In the genomic region with DNA sequence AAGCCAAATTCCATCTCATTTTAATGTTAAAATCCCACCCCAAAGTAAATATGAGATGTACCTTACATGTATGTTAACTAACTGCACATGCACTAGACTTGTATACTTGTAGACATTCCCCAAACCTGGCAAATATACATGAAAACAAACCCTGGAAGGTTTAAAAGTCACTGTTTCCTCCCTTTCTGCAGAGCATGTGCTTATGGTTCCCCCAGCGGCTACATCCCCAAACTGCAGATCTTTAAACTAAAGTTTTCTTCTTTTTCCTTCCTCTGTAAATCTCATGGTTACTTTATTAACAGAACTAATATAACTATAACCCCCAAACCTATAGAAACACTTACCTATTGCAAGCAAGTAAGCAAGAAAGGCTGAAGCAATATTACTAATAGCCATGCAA, we compare ENCODE assay signal across 13 cellular contexts.
A peak's percentile ranks its signal among the peaks of the same experiment; 100 is the strongest.
DNase-seq lines count a peak whose midpoint lies in the region; ATAC-seq and TF ChIP-seq lines count a peak whose summit lies in the region.
"Had no signal": no experiment of that assay in that cellular context is flagged by ENCODE, and none has a peak within 500 bp of the region (broad histone marks: within the 10 kb centered on the region; RNA-seq: fewer than 3 reads in every experiment).

No MANE protein-coding gene starts in this region.

- BruUV-seq in OCI-LY7 (replicated peaks; lab: Mats Ljungman, UMichigan): no TSS peak

- H3K9me3 ChIP-seq in OCI-LY7 (ENCODE audit: low read length) (no peaks in the 10 kb centered on the region), lower lobe of right lung (no peaks in the 10 kb centered on the region)
- H3K9me3 ChIP-seq: neutrophil had no signal

- CTCF ChIA-PET in OCI-LY7 (lab: Charles Lee; ENCODE audit: unreplicated experiment): no interaction called here

- H3K36me3 ChIP-seq in OCI-LY7 (ENCODE audit: insufficient read depth, low read length) (no peaks in the 10 kb centered on the region), lower lobe of right lung (no peaks in the 10 kb centered on the region)
- H3K36me3 ChIP-seq: neutrophil had no signal

- ATAC-seq in lower lobe of right lung (no peak), HG03045 (IDR thresholded peaks at IDR 0.05; ENCODE audit: unreplicated experiment) (no peak)

- POLR2A ChIA-PET in OCI-LY7 (lab: Charles Lee): no interaction called here

- no peaks in the 10 kb centered on the region for H3K27me3 ChIP-seq in lower lobe of right lung (ENCODE audit: low read depth)
- H3K27me3 ChIP-seq: neutrophil had no signal

- H3K4me3 ChIP-seq in OCI-LY7 (ENCODE audit: low read depth, low read length, poor library complexity, severe bottlenecking): no peak overlapping the region
- H3K4me3 ChIP-seq in foreskin fibroblast (ENCODE audit: low read depth in 1 of 2, low read length in 2 of 2): no peak overlapping the region
- H3K4me3 ChIP-seq in lower lobe of right lung: no peak overlapping the region

- intact Hi-C loops in OCI-LY7 (cut with micrococcal nuclease; ENCODE audit: unreplicated experiment) (no loop called here), lower lobe of right lung (cut with DNase I) (no loop called here)

- TF ChIP-seq CTCF in GM20000 (IDR thresholded peaks at IDR 0.05; ENCODE audit: extremely low read depth, missing control alignments) (peak; percentile 18), OCI-LY7 (conservative IDR thresholded peaks at IDR 0.05; ENCODE audit: low read length) (peak; percentile 59), foreskin fibroblast (IDR thresholded peaks at IDR 0.05; ENCODE audit: low read depth, low read length) (peak; percentile 44), lower lobe of right lung (IDR thresholded peaks at IDR 0.05) (no peak)

- no peaks in the 10 kb centered on the region for H3K79me2 ChIP-seq in OCI-LY7 (ENCODE audit: insufficient read depth, low read depth, low read length)

- H3K27ac ChIP-seq in OCI-LY7 (ENCODE audit: low read depth, low read length, poor library complexity, severe bottlenecking) (no peak overlapping the region), lower lobe of right lung (no peak overlapping the region)
- H3K27ac ChIP-seq: neutrophil had no signal

- no peaks in the 10 kb centered on the region for H3K9me2 ChIP-seq in OCI-LY7 (ENCODE audit: insufficient read depth, low read length)

- DNase-seq in A172 (ENCODE audit: low spot score): peak; percentile 26
- DNase-seq in GM20000 (ENCODE audit: low spot score): no peak
- DNase-seq in OCI-LY7 (ENCODE audit: low spot score): peak; percentile 1
- DNase-seq in foreskin fibroblast: peak in 1 of 2 donors; percentile 33
- no peak for DNase-seq in lower lobe of right lung
- DNase-seq in SW 1271 (lab: John Stamatoyannopoulos, UW): no peak
- DNase-seq in activated CD4-positive, alpha-beta T cell treated with anti-CD3 and anti-CD28 coated beads, Interleukin-2, amount 50 U/mL, for 4 hours: no peak
- DNase-seq: activated naive CD8-positive, alpha-beta T cell treated with anti-CD3 and anti-CD28 coated beads for 36 hours; CD8-positive, alpha-beta memory T cell; foreskin melanocyte; NCI-H2171 treated with DMSO at 0.1 percent for 48 hours had no signal

- no peaks in the 10 kb centered on the region for H3K4me1 ChIP-seq in OCI-LY7 (ENCODE audit: insufficient read depth, low read length, poor library complexity, severe bottlenecking)
- H3K4me1 ChIP-seq in lower lobe of right lung: no peaks in the 10 kb centered on the region

- H4K20me1 ChIP-seq in OCI-LY7 (ENCODE audit: insufficient read depth, low read length): no peaks in the 10 kb centered on the region

- no peak overlapping the region for H3K4me2 ChIP-seq in OCI-LY7 (ENCODE audit: low read length)

- H2AFZ ChIP-seq in OCI-LY7 (ENCODE audit: low read length): no peak overlapping the region

Comparison
In these comparisons a context has a peak if more than half of its experiments do, and no peak if none do; other contexts are left out.
1. DNase-seq: peak in A172 (single experiment) and OCI-LY7 (single experiment); none in GM20000 (single experiment), lower lobe of right lung (single experiment), SW 1271 (0 of 2) and activated CD4-positive, alpha-beta T cell treated with anti-CD3 and anti-CD28 coated beads, Interleukin-2, amount 50 U/mL, for 4 hours (0 of 2).